In genomic region chr12:108508243-108508642, GRCh38 we compare ENCODE assay signal across 20 cellular contexts. TPM values are rescaled to one million over a fixed set of nuclear protein-coding genes. Genes with fewer than 3 reads are reported as not detected.
DNase-seq lines count a peak whose midpoint lies in the region; ATAC-seq, FAIRE-seq and TF ChIP-seq lines count a peak whose summit lies in the region.
"Had no signal": no experiment of that assay in that cellular context is flagged by ENCODE, and none has a peak within 500 bp of the region (broad histone marks: within the 10 kb centered on the region; RNA-seq: fewer than 3 reads in every experiment).

No MANE protein-coding gene starts in this region.

- no peak for FAIRE-seq in RCC 7860 (lab: Jason Lieb, UNC)

- peaks cover 2% of the 10 kb centered on the region for H3K27me3 ChIP-seq in foreskin keratinocyte
- H3K27me3 ChIP-seq: testis had no signal

- no peak overlapping the region for H3K27ac ChIP-seq in foreskin keratinocyte
- H3K27ac ChIP-seq: lower lobe of right lung, psoas muscle, testis had no signal

- TF ChIP-seq CTCF in foreskin keratinocyte (conservative IDR thresholded peaks at IDR 0.05): no peak

- DNase-seq in NK-92 treated with Interleukin-12 subunit alpha and Interleukin-12 subunit beta, amount 100 ng/mL, for 24 hours (lab: John Stamatoyannopoulos, UW): peak; percentile 14
- DNase-seq in NK-92 (lab: John Stamatoyannopoulos, UW; ENCODE audit: unreplicated experiment): no peak
- peak; percentile 71 for DNase-seq in ELR (ENCODE audit: low read depth)
- peak; percentile 60 for DNase-seq in RCC 7860 (ENCODE audit: low spot score)
- DNase-seq in foreskin keratinocyte: peak; percentile 24 to 56
- DNase-seq in cortex of kidney (lab: John Stamatoyannopoulos, UW): no peak
- no peak for DNase-seq in LoVo (ENCODE audit: low spot score)
- DNase-seq: 8988T; activated CD4-positive, alpha-beta T cell treated with anti-CD3 and anti-CD28 coated beads, Interleukin-2, amount 10 ng/mL, durations not matched to agents 7 days and 5 days; activated naive CD4-positive, alpha-beta T cell treated with anti-CD3 and anti-CD28 coated beads, Interleukin-2, amount 10 ng/mL, durations not matched to agents 7 days and 5 days; CD4-positive, alpha-beta T cell; effector memory CD4-positive, alpha-beta T cell; lower lobe of right lung; natural killer cell; NCI-H1694 treated with DMSO at 0.1 percent for 48 hours; NCI-H446 treated with DMSO at 0.1 percent for 48 hours; psoas muscle; stimulated activated CD4-positive, alpha-beta T cell treated with anti-CD3 and anti-CD28 coated beads, Interleukin-12 subunit alpha, Interleukin-12 subunit beta, amount 100 ng/mL, for 4 hours; testis had no signal

- H3K4me1 ChIP-seq in foreskin keratinocyte: no peaks in the 10 kb centered on the region
- H3K4me1 ChIP-seq: lower lobe of right lung, psoas muscle, testis had no signal

- peak; percentile 82 for ATAC-seq in foreskin keratinocyte
- ATAC-seq in HG02588 (IDR thresholded peaks at IDR 0.05; ENCODE audit: unreplicated experiment): no peak
- ATAC-seq: lower lobe of right lung, natural killer cell, psoas muscle had no signal

RNA-seq across cellular contexts. Expression of gene FICD, which starts 6.8 kb away (rescaled TPM):
- total RNA-seq in foreskin keratinocyte: 2.0 and 2.8 TPM in 2 replicates
- polyA plus RNA-seq in foreskin keratinocyte: 0.87 and 1.00 TPM in 2 replicates

RNA-seq across cellular contexts. Expression of gene SART3, which starts 52.7 kb away (rescaled TPM):
- total RNA-seq in foreskin keratinocyte: 50.0 and 54.9 TPM in 2 replicates
- polyA plus RNA-seq in foreskin keratinocyte: 15.2 and 18.8 TPM in 2 replicates

RNA-seq across cellular contexts. Expression of gene ISCU, which starts 54.2 kb away (rescaled TPM):
- 90.7 and 93.3 TPM in 2 replicates for total RNA-seq in foreskin keratinocyte
- 105 and 115 TPM in 2 replicates for polyA plus RNA-seq in foreskin keratinocyte

Comparison
In these comparisons a context has a peak if more than half of its experiments do, and no peak if none do; other contexts are left out.
1. DNase-seq: peak in NK-92 treated with Interleukin-12 subunit alpha and Interleukin-12 subunit beta, amount 100 ng/mL, for 24 hours (single experiment), ELR (single experiment), RCC 7860 (single experiment) and foreskin keratinocyte (2 of 2); none in NK-92 (single experiment), cortex of kidney (single experiment) and LoVo (single experiment).